ENCODE assay signal across 8 cellular contexts in the genomic region with DNA sequence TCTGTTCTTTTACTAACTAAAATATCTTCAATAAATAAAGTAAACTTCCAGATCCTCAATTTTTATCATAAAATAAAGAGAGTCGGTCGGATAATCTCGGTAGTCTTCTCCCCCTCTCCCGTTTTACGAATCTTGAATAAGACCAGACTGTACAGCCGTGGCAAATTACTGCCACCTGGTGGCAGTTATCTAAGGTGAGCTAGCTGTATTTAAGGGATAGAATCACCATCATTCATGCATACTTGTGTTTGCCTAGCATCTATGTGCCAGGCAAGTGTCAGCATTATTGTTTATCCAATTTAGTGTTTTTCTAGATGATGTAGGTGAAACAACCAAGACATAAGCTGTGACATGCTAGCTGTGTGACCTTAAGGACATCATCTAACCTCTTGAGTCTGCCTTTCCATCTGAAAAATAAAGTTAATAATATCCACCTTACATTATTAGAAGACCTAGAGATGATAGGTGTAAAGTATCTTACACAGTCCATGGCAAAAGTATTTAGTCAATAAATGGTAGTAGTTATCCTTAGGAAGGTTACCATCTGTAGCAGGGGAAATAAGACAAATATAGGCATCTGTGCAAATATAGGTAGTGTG. TPM values are rescaled to one million over a fixed set of nuclear protein-coding genes. Genes with fewer than 3 reads are reported as not detected.
DNase-seq lines count a peak whose midpoint lies in the region; ATAC-seq lines count a peak whose summit lies in the region.

No MANE protein-coding gene starts in this region.

- H3K36me3 ChIP-seq in mesendoderm (ENCODE audit: control insufficient read depth, insufficient read depth, low read length): no peaks in the 10 kb centered on the region

- no peak overlapping the region for H2BK5ac ChIP-seq in mesendoderm (ENCODE audit: low read length)

- H3K9ac ChIP-seq in mesendoderm (ENCODE audit: low read length): no peak overlapping the region

- no peak overlapping the region for H3K27ac ChIP-seq in mesendoderm (ENCODE audit: low read depth, low read length)

- no peak overlapping the region for H3K4me3 ChIP-seq in mesendoderm (ENCODE audit: low read length)

- H3K79me2 ChIP-seq in mesendoderm (ENCODE audit: control insufficient read depth, insufficient read depth, low read length): no peaks in the 10 kb centered on the region

- no peak overlapping the region for H2BK120ac ChIP-seq in mesendoderm (ENCODE audit: low read depth, low read length)

- ATAC-seq in GM18511 (IDR thresholded peaks at IDR 0.05; ENCODE audit: unreplicated experiment) (peak; percentile 82), HG03280 (IDR thresholded peaks at IDR 0.05; ENCODE audit: unreplicated experiment) (peak; percentile 79)

- H3K4me1 ChIP-seq in mesendoderm (ENCODE audit: control insufficient read depth, low read depth, low read length): no peaks in the 10 kb centered on the region

- H2BK15ac ChIP-seq in mesendoderm (replicated peaks; ENCODE audit: low read depth): no peak overlapping the region

- no peak overlapping the region for H3K18ac ChIP-seq in mesendoderm (ENCODE audit: low read length)

- H2AK5ac ChIP-seq in mesendoderm (ENCODE audit: low read length): no peak overlapping the region

- DNase-seq in ACHN (peak; percentile 74), NCI-H510A (lab: John Stamatoyannopoulos, UW) (peak; percentile 11), mesendoderm (peak; percentile 80)
- peak; percentile 18 to 32 for DNase-seq in activated CD4-positive, alpha-beta T cell treated with anti-CD3 and anti-CD28 coated beads for 24 hours (ENCODE audit: low read depth in 2 of 2)
- peak; percentile 9 for DNase-seq in effector CD8-positive, alpha-beta T cell (lab: John Stamatoyannopoulos, UW)
- peak; percentile 35 for DNase-seq in stimulated activated naive CD4-positive, alpha-beta T cell treated with Interleukin-2 at 50 U/mL for 16 hours (lab: John Stamatoyannopoulos, UW)

- H3K23ac ChIP-seq in mesendoderm (ENCODE audit: low read length): no peak overlapping the region

- H3K4me2 ChIP-seq in mesendoderm (ENCODE audit: low read length): no peak overlapping the region

- H3K4ac ChIP-seq in mesendoderm (ENCODE audit: low read depth, low read length): no peak overlapping the region

- no peaks in the 10 kb centered on the region for H3K79me1 ChIP-seq in mesendoderm (ENCODE audit: low read length)

- H3K56ac ChIP-seq in mesendoderm (ENCODE audit: low read length): no peak overlapping the region

- in situ Hi-C loops in ACHN (cut with HindIII; ENCODE audit: low pct_ligation_motif_present, low pct_unique_long_range_greater_than_20kb, low sequenced_read_pairs): no loop called here

- WGBS in mesendoderm (ENCODE audit: extremely low coverage, insufficient coverage, low lambda C conversion rate): no CpG with 5 or more reads among the region's 6 CpGs

- no peaks in the 10 kb centered on the region for H3K27me3 ChIP-seq in mesendoderm (ENCODE audit: insufficient read depth, low read length, poor library complexity)

- no peak overlapping the region for H4K5ac ChIP-seq in mesendoderm (ENCODE audit: low read length)

- no peak overlapping the region for H4K8ac ChIP-seq in mesendoderm (ENCODE audit: low read depth, low read length)

RNA-seq across cellular contexts. Expression of gene DUT, which starts 21.3 kb away (rescaled TPM):
- polyA plus RNA-seq in mesendoderm (2013, experiment 1 of 2): 191 TPM
- 190 TPM for polyA plus RNA-seq in mesendoderm (2013, experiment 2 of 2)

Comparison
In these comparisons a context has a peak if more than half of its experiments do, and no peak if none do; other contexts are left out.
1. DNase-seq: peak in every context shown above with its lines; median percentile 80 in mesendoderm; 74 in ACHN; 35 in stimulated activated naive CD4-positive, alpha-beta T cell treated with Interleukin-2 at 50 U/mL for 16 hours; 25 in activated CD4-positive, alpha-beta T cell treated with anti-CD3 and anti-CD28 coated beads for 24 hours; 11 in NCI-H510A; 9 in effector CD8-positive, alpha-beta T cell.